In the genomic region with DNA sequence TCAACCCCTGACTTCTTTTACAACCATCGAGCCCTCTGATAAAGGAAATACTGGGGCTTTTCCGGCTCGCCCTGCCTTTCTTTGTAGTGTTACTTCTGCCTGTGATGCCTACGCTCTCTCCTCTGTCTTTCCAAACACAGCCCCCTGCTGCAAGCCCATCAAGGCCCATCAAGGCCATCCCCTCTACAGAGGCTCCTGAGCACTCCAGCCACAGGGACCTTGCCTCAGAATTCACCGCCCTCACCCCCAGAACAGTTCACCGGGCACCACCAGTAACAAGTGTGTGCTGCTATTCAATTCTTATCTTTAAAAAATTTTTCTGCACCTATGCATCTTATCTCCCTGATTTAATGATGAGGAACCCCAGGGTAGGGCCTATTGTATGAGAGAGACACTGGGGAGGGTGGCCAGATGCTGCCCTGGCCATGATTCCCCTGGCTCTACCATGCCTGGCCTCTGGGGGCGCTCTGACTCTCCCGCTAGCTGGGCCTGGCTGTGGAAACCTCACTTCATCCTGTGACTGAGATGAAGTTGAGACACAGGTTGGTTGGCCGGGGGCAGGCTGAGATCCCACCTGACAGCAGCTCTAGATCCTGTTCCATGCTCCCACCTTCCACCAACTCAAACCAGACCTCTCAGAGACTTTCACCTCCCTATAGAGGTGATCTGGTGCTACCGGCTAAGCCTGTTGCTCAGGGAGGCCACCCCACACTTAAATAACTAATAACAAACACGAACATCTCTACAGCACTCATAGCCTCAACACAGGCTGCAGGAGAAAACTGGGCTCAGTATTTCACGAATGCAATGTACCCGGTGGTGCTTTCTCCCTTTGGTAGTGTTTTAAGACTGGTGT, we compare ENCODE assay signal across 9 cellular contexts. TPM values are rescaled to one million over a fixed set of nuclear protein-coding genes. Genes with fewer than 3 reads are reported as not detected.
A peak's percentile ranks its signal among the peaks of the same experiment; 100 is the strongest.
DNase-seq lines count a peak whose midpoint lies in the region; ATAC-seq and TF ChIP-seq lines count a peak whose summit lies in the region.
"Had no signal": no experiment of that assay in that cellular context is flagged by ENCODE, and none has a peak within 500 bp of the region (broad histone marks: within the 10 kb centered on the region; RNA-seq: fewer than 3 reads in every experiment).

No MANE protein-coding gene starts in this region.

- no peak overlapping the region for H3K27ac ChIP-seq in GM23338 (ENCODE audit: low read depth)
- no peak overlapping the region for H3K27ac ChIP-seq in lung (ENCODE audit: low read depth in 1 of 2, low read length in 1 of 2)

- ATAC-seq in GM23338 (peak; percentile 100), lung (ENCODE audit: insufficient read depth, low FRiP score) (no peak), GM19397 (IDR thresholded peaks at IDR 0.05; ENCODE audit: unreplicated experiment) (no peak), HG03108 (IDR thresholded peaks at IDR 0.05; ENCODE audit: unreplicated experiment) (no peak)

- peak overlapping the region; percentile 90; the same call in 1 of the 2 replicates for H2AFZ ChIP-seq in GM23338

- DNase-seq in COLO829 (ENCODE audit: low spot score) (peak; percentile 45), GM23338 (ENCODE audit: low spot score) (peak; percentile 80), RPMI8226 (peak; percentile 44), astrocyte of the spinal cord (ENCODE audit: low read depth, low spot score) (no peak), lung (ENCODE audit: low spot score) (no peak), NCI-H1105 treated with DMSO at 0.1 percent for 48 hours (lab: John Stamatoyannopoulos, UW) (no peak)

- H3K9me2 ChIP-seq in GM23338 (ENCODE audit: insufficient read depth) = peaks cover 13% of the 10 kb centered on the region

- no peak overlapping the region for H3K4me3 Mint-ChIP-seq in GM23338
- H3K4me3 Mint-ChIP-seq: IgD-negative memory B cell had no signal

- H3K27me3 ChIP-seq in GM23338 (ENCODE audit: insufficient read depth) (no peaks in the 10 kb centered on the region), lung (ENCODE audit: control insufficient read depth, insufficient read depth) (no peaks in the 10 kb centered on the region)

- in situ Hi-C loops in astrocyte of the spinal cord (cut with HindIII; ENCODE audit: low sequenced_read_pairs) = no loop called here

- no peaks in the 10 kb centered on the region for H3K9me3 ChIP-seq in lung (ENCODE audit: control insufficient read depth in 2 of 2, insufficient read depth in 1 of 2, low read length in 1 of 2)

- peaks cover 2% of the 10 kb centered on the region for H3K27me3 Mint-ChIP-seq in GM23338 (ENCODE audit: insufficient read depth, low read depth, poor library complexity)

- no peaks in the 10 kb centered on the region for H3K9me3 Mint-ChIP-seq in GM23338
- H3K9me3 Mint-ChIP-seq: IgD-negative memory B cell had no signal

- H3K4me1 Mint-ChIP-seq in GM23338 = peaks cover 14% of the 10 kb centered on the region
- H3K4me1 Mint-ChIP-seq: IgD-negative memory B cell had no signal

- H3K4me1 ChIP-seq in GM23338 (ENCODE audit: insufficient read depth) (0 out of 2 replicates have a peak, but pooled peaks cover 3% of the 10 kb centered on the region), lung (ENCODE audit: control insufficient read depth in 2 of 2, insufficient read depth in 2 of 2, low read length in 2 of 2) (no peaks in the 10 kb centered on the region)

- H3K4me3 ChIP-seq in GM23338 = no peak overlapping the region
- no peak overlapping the region for H3K4me3 ChIP-seq in astrocyte of the spinal cord (ENCODE audit: low read depth, low read length)
- H3K4me3 ChIP-seq in lung = no peak overlapping the region

- 78% methylated on average over 13 of the region's 13 CpGs for WGBS in lung, 2 donors

- H3K27ac Mint-ChIP-seq in GM23338 = no peak overlapping the region
- H3K27ac Mint-ChIP-seq: IgD-negative memory B cell had no signal

- no peaks in the 10 kb centered on the region for H3F3A ChIP-seq in GM23338 (replicated peaks; ENCODE audit: low read depth)

- H3K36me3 Mint-ChIP-seq in GM23338 (ENCODE audit: low read depth) = no peaks in the 10 kb centered on the region

- H4K20me1 ChIP-seq in GM23338 (replicated peaks; ENCODE audit: insufficient read depth) = no peaks in the 10 kb centered on the region

- H3K4me2 ChIP-seq in GM23338 = no peak overlapping the region

- TF ChIP-seq CTCF in GM23338 (conservative IDR thresholded peaks at IDR 0.05; ENCODE audit: low read depth in 2 of 2) (peak; percentile 88 to 89), astrocyte of the spinal cord (IDR thresholded peaks at IDR 0.05; ENCODE audit: low read depth, low read length) (peak; percentile 69), lung (IDR thresholded peaks at IDR 0.05; ENCODE audit: control extremely low read depth, extremely low read depth) (peak; percentile 0)

- H3K79me2 ChIP-seq in GM23338 (replicated peaks; ENCODE audit: insufficient read depth) = no peaks in the 10 kb centered on the region

- H3K36me3 ChIP-seq in GM23338 (ENCODE audit: insufficient read depth) (no peaks in the 10 kb centered on the region), lung (ENCODE audit: control insufficient read depth in 2 of 2, insufficient read depth in 2 of 2, low read length in 2 of 2) (no peaks in the 10 kb centered on the region)

TF ChIP-seq in GM23338, 12 proteins besides CTCF, POLR2A, EP300 and RAD21 (continues in another document):
- TF ChIP-seq POLR2AphosphoS5 (IDR thresholded peaks at IDR 0.05; ENCODE audit: low read depth) (no peak), ZNF331 (CRISPR knock-in tag; IDR thresholded peaks at IDR 0.05; ENCODE audit: low read depth) (no peak), EZH2phosphoT487 (IDR thresholded peaks at IDR 0.05; ENCODE audit: unreplicated experiment) (no peak), JUNB (IDR thresholded peaks at IDR 0.05; ENCODE audit: unreplicated experiment) (no peak), ZNF114 (CRISPR knock-in tag; IDR thresholded peaks at IDR 0.05) (no peak)
- TF ChIP-seq, protein P1, sequence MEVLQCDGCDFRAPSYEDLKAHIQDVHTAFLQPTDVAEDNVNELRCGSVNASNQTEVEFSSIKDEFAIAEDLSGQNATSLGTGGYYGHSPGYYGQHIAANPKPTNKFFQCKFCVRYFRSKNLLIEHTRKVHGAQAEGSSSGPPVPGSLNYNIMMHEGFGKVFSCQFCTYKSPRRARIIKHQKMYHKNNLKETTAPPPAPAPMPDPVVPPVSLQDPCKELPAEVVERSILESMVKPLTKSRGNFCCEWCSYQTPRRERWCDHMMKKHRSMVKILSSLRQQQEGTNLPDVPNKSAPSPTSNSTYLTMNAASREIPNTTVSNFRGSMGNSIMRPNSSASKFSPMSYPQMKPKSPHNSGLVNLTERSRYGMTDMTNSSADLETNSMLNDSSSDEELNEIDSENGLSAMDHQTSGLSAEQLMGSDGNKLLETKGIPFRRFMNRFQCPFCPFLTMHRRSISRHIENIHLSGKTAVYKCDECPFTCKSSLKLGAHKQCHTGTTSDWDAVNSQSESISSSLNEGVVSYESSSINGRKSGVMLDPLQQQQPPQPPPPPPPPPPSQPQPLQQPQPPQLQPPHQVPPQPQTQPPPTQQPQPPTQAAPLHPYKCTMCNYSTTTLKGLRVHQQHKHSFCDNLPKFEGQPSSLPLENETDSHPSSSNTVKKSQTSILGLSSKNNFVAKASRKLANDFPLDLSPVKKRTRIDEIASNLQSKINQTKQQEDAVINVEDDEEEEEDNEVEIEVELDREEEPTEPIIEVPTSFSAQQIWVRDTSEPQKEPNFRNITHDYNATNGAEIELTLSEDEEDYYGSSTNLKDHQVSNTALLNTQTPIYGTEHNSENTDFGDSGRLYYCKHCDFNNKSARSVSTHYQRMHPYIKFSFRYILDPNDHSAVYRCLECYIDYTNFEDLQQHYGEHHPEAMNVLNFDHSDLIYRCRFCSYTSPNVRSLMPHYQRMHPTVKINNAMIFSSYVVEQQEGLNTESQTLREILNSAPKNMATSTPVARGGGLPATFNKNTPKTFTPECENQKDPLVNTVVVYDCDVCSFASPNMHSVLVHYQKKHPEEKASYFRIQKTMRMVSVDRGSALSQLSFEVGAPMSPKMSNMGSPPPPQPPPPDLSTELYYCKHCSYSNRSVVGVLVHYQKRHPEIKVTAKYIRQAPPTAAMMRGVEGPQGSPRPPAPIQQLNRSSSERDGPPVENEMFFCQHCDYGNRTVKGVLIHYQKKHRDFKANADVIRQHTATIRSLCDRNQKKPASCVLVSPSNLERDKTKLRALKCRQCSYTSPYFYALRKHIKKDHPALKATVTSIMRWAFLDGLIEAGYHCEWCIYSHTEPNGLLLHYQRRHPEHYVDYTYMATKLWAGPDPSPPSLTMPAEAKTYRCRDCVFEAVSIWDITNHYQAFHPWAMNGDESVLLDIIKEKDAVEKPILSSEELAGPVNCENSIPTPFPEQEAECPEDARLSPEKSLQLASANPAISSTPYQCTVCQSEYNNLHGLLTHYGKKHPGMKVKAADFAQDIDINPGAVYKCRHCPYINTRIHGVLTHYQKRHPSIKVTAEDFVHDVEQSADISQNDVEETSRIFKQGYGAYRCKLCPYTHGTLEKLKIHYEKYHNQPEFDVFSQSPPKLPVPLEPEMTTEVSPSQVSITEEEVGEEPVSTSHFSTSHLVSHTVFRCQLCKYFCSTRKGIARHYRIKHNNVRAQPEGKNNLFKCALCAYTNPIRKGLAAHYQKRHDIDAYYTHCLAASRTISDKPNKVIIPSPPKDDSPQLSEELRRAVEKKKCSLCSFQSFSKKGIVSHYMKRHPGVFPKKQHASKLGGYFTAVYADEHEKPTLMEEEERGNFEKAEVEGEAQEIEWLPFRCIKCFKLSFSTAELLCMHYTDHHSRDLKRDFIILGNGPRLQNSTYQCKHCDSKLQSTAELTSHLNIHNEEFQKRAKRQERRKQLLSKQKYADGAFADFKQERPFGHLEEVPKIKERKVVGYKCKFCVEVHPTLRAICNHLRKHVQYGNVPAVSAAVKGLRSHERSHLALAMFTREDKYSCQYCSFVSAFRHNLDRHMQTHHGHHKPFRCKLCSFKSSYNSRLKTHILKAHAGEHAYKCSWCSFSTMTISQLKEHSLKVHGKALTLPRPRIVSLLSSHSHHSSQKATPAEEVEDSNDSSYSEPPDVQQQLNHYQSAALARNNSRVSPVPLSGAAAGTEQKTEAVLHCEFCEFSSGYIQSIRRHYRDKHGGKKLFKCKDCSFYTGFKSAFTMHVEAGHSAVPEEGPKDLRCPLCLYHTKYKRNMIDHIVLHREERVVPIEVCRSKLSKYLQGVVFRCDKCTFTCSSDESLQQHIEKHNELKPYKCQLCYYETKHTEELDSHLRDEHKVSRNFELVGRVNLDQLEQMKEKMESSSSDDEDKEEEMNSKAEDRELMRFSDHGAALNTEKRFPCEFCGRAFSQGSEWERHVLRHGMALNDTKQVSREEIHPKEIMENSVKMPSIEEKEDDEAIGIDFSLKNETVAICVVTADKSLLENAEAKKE (CRISPR knock-in tag; IDR thresholded peaks at IDR 0.05) = no peak

RNA-seq across cellular contexts. Expression of a gene that starts 19.2 kb away (rescaled TPM):
- total RNA-seq in GM23338 (2014; rRNA removed; shearing (Covaris generic)) = 3.6 and 3.7 TPM in 2 replicates
- polyA plus RNA-seq in GM23338 (2016; fragmentation: Nextera tagmentation; extraction: Ambion mirVana) (0.38 and 0.42 TPM in 2 replicates), lung (under 1 TPM; 0.06 to 0.07 TPM)
- total RNA-seq in lung = 1 to 10 TPM in 1 of 2 donors, under 1 TPM in 1; 0.18 to 1.3 TPM
- polyA plus RNA-seq: IgD-negative memory B cell had no signal

Comparison
In these comparisons a context has a peak if more than half of its experiments do, and no peak if none do; other contexts are left out.
1. DNase-seq: peak in COLO829 (single experiment), GM23338 (single experiment) and RPMI8226 (single experiment); none in astrocyte of the spinal cord (single experiment), lung (single experiment) and NCI-H1105 treated with DMSO at 0.1 percent for 48 hours (single experiment).
2. CTCF ChIP-seq: peak in every context shown above with its lines; median percentile 88 in GM23338; 69 in astrocyte of the spinal cord; 0 in lung.